ENCODE assay signal across 15 cellular contexts in genomic region chr9:95096807-95097206, GRCh38.
DNase-seq lines count a peak whose midpoint lies in the region; ATAC-seq and TF ChIP-seq lines count a peak whose summit lies in the region.
"Had no signal": no experiment of that assay in that cellular context is flagged by ENCODE, and none has a peak within 500 bp of the region (broad histone marks: within the 10 kb centered on the region; RNA-seq: fewer than 3 reads in every experiment).

No MANE protein-coding gene starts in this region.

- TF ChIP-seq POLR2A in NB4 (IDR thresholded peaks at IDR 0.05; ENCODE audit: extremely low read depth, insufficient read length) (no peak), esophagus muscularis mucosa (IDR thresholded peaks at IDR 0.05; ENCODE audit: low read depth) (no peak)

- H3K36me3 ChIP-seq in esophagus muscularis mucosa (peaks cover 0 to 32% (median 28%) of the 10 kb centered on the region in 4 donors), stomach smooth muscle (ENCODE audit: control insufficient read depth in 2 of 2, insufficient read depth in 2 of 2, low read length in 2 of 2) (peaks cover 15 to 18% of the 10 kb centered on the region in 2 donors)
- H3K36me3 ChIP-seq: suprapubic skin had no signal

- DNase-seq in DMS53 (lab: John Stamatoyannopoulos, UW) (peak; percentile 8), DMS53 treated with DMSO at 0.1 percent for 48 hours (lab: John Stamatoyannopoulos, UW; ENCODE audit: unreplicated experiment) (no peak), NB4 (ENCODE audit: low read depth) (peak; percentile 15), esophagus muscularis mucosa (ENCODE audit: extremely low spot score) (no peak), NCI-H2171 treated with DMSO at 0.1 percent for 48 hours (lab: John Stamatoyannopoulos, UW) (no peak)
- no peak for DNase-seq in NK-92 treated with Interleukin-12 subunit alpha and Interleukin-12 subunit beta, amount 100 ng/mL, for 24 hours (lab: John Stamatoyannopoulos, UW)
- DNase-seq: activated CD4-positive, alpha-beta T cell treated with anti-CD3 and anti-CD28 coated beads, Interleukin-2, amount 50 U/mL, for 1 hour; effector memory CD4-positive, alpha-beta T cell; foreskin fibroblast; KBM-7; NCI-H1436; NCI-H226 had no signal

- intact Hi-C loops in esophagus muscularis mucosa (cut with DNase I) = no loop called here

- WGBS in esophagus muscularis mucosa = 87% methylated on average over 5 of the region's 6 CpGs

- no peak overlapping the region for H3K9ac ChIP-seq in stomach smooth muscle (ENCODE audit: low read length in 2 of 2)

- no peaks in the 10 kb centered on the region for H3K9me3 ChIP-seq in esophagus muscularis mucosa
- H3K9me3 ChIP-seq in stomach smooth muscle (ENCODE audit: control insufficient read depth in 2 of 2, low read length in 2 of 2) = peaks cover 0 to 3% of the 10 kb centered on the region in 2 donors
- H3K9me3 ChIP-seq: suprapubic skin had no signal

- ATAC-seq in HG03025 (IDR thresholded peaks at IDR 0.05; ENCODE audit: low FRiP score, unreplicated experiment) = no peak

- TF ChIP-seq EP300 in esophagus muscularis mucosa (IDR thresholded peaks at IDR 0.05) = no peak

- H3K27me3 ChIP-seq in esophagus muscularis mucosa = no peaks in the 10 kb centered on the region
- H3K27me3 ChIP-seq in stomach smooth muscle (ENCODE audit: control insufficient read depth in 1 of 2, insufficient read depth in 2 of 2, low read length in 2 of 2) = no peaks in the 10 kb centered on the region
- H3K27me3 ChIP-seq: suprapubic skin had no signal

- H3K4me3 ChIP-seq in NB4 (ENCODE audit: low read depth, low read length) (no peak overlapping the region), esophagus muscularis mucosa (no peak overlapping the region), stomach smooth muscle (ENCODE audit: low read length in 2 of 2) (no peak overlapping the region)
- H3K4me3 ChIP-seq: suprapubic skin had no signal

- H3K4me1 ChIP-seq in esophagus muscularis mucosa (peaks cover 78 to 98% (median 85%) of the 10 kb centered on the region in 4 donors), stomach smooth muscle (ENCODE audit: control insufficient read depth, insufficient read depth, low read length) (peaks cover 67% of the 10 kb centered on the region)

- peak overlapping the region; percentile 68 to 95 (median 86) for H3K27ac ChIP-seq in esophagus muscularis mucosa (replicated peaks in 1 of 4)
- H3K27ac ChIP-seq in stomach smooth muscle (ENCODE audit: low read length) = peak overlapping the region; percentile 46
- H3K27ac ChIP-seq: suprapubic skin had no signal

- TF ChIP-seq CTCF in NB4 (IDR thresholded peaks at IDR 0.05; ENCODE audit: low read depth, low read length) = no peak
- no peak for TF ChIP-seq CTCF in esophagus muscularis mucosa (IDR thresholded peaks at IDR 0.05)

Comparison
In these comparisons a context has a peak if more than half of its experiments do, and no peak if none do; other contexts are left out.
1. DNase-seq: peak in DMS53 (single experiment) and NB4 (single experiment); none in DMS53 treated with DMSO at 0.1 percent for 48 hours (single experiment), esophagus muscularis mucosa (single experiment), NK-92 treated with Interleukin-12 subunit alpha and Interleukin-12 subunit beta, amount 100 ng/mL, for 24 hours (single experiment) and NCI-H2171 treated with DMSO at 0.1 percent for 48 hours (single experiment).